ENCODE assay signal across 19 cellular contexts in genomic region chr22:18068991-18069390, GRCh38. TPM values are rescaled to one million over a fixed set of nuclear protein-coding genes. Genes with fewer than 3 reads are reported as not detected.
DNase-seq lines count a peak whose midpoint lies in the region; ATAC-seq and TF ChIP-seq lines count a peak whose summit lies in the region.
"Had no signal": no experiment of that assay in that cellular context is flagged by ENCODE, and none has a peak within 500 bp of the region (broad histone marks: within the 10 kb centered on the region; RNA-seq: fewer than 3 reads in every experiment).

No MANE protein-coding gene starts in this region.

- no peak for TF ChIP-seq CTCF in IMR-90 (conservative IDR thresholded peaks at IDR 0.05; ENCODE audit: low read depth, low read length)
- TF ChIP-seq CTCF in VCaP (conservative IDR thresholded peaks at IDR 0.05) = no peak
- no peak for TF ChIP-seq CTCF in tibial artery (IDR thresholded peaks at IDR 0.05)
- TF ChIP-seq CTCF in CD8-positive, alpha-beta T cell (IDR thresholded peaks at IDR 0.05) = no peak

- H4K20me1 ChIP-seq in IMR-90 (ENCODE audit: insufficient read depth, low read length) = no peaks in the 10 kb centered on the region
- H4K20me1 ChIP-seq: BLaER1 had no signal

- H3K4me2 ChIP-seq in IMR-90 (ENCODE audit: low read depth, low read length) = no peak overlapping the region
- H3K4me2 ChIP-seq: BLaER1 had no signal

- intact Hi-C loops in IMR-90 (cut with micrococcal nuclease) = no loop called here
- intact Hi-C loops in tibial artery (cut with DNase I; ENCODE audit: low total_unique reads) = no loop called here
- intact Hi-C loops in CD8-positive, alpha-beta T cell (cut with DNase I, micrococcal nuclease) = no loop called here

- CTCF ChIA-PET in IMR-90 (lab: Yijun Ruan, JAX) = interaction anchor here (1.7 kb wide), 1 partner anchor 159 kb away, joined by 4 read pairs; no protein-coding TSS in a partner anchor
- CTCF ChIA-PET in CD8-positive, alpha-beta T cell (lab: Charles Lee) = interaction anchor here (1.5 to 5.5 kb wide), 3 partner anchors 11 to 326 kb away, joined by 3 to 25 read pairs (median 3); no protein-coding TSS in a partner anchor

- no peak overlapping the region for H2BK5ac ChIP-seq in IMR-90 (ENCODE audit: low read depth, low read length, poor library complexity, severe bottlenecking)

- H2BK15ac ChIP-seq in IMR-90 (ENCODE audit: low read depth, low read length) = no peak overlapping the region

- H4K8ac ChIP-seq in IMR-90 (ENCODE audit: low read depth in 2 of 2, low read length in 2 of 2) = peak overlapping the region in 1 of 2 experiments; percentile 94; a peak in 3 of 4 replicates

- H3K9me3 ChIP-seq in IMR-90 (ENCODE audit: control insufficient read depth, insufficient read depth, low read length) (no peaks in the 10 kb centered on the region), mucosa of rectum (ENCODE audit: control insufficient read depth in 2 of 2, low read length in 2 of 2) (no peaks in the 10 kb centered on the region), tibial artery (no peaks in the 10 kb centered on the region)
- H3K9me3 ChIP-seq in CD8-positive, alpha-beta T cell (ENCODE audit: low read length) = no peaks in the 10 kb centered on the region
- H3K9me3 ChIP-seq: BLaER1, SJSA1, spleen had no signal

- no peak overlapping the region for H2AFZ ChIP-seq in IMR-90 (replicated peaks; ENCODE audit: low read length, poor library complexity)

- H3K23ac ChIP-seq in IMR-90 (ENCODE audit: low read depth, low read length) = no peak overlapping the region

- DNase-seq in IMR-90 (no peak), tibial artery (no peak), medulla oblongata (ENCODE audit: extremely low spot score) (no peak)
- no peak for DNase-seq in CD8-positive, alpha-beta T cell
- no peak for DNase-seq in stimulated activated naive CD4-positive, alpha-beta T cell (lab: John Stamatoyannopoulos, UW)
- DNase-seq: activated CD4-positive, alpha-beta T cell treated with anti-CD3 and anti-CD28 coated beads, Interleukin-2, amount 50 U/mL, for 4 hours; activated gamma-delta T cell; amygdala; cerebellar nuclear complex; effector memory CD8-positive, alpha-beta T cell; Kasumi-1; NCI-H526 treated with DMSO at 0.1 percent for 48 hours; nephron progenitor cell; spleen had no signal

- H3K36me3 ChIP-seq in IMR-90 (ENCODE audit: control insufficient read depth, insufficient read depth, low read length) (no peaks in the 10 kb centered on the region), mucosa of rectum (ENCODE audit: control insufficient read depth in 2 of 2, insufficient read depth in 2 of 2, low read length in 2 of 2) (no peaks in the 10 kb centered on the region), tibial artery (no peaks in the 10 kb centered on the region)
- no peaks in the 10 kb centered on the region for H3K36me3 ChIP-seq in CD8-positive, alpha-beta T cell (ENCODE audit: insufficient read depth, low read length)
- H3K36me3 ChIP-seq: BLaER1, SJSA1, spleen had no signal

- no peak overlapping the region for H3K14ac ChIP-seq in IMR-90 (replicated peaks; ENCODE audit: low read depth, low read length)

- 0 out of 2 replicates have a peak overlapping the region, but pooled peaks have one; percentile 27 for H2BK120ac ChIP-seq in IMR-90 (ENCODE audit: low read depth, low read length)

- no peak overlapping the region for H2AK9ac ChIP-seq in IMR-90 (replicated peaks; ENCODE audit: low read depth, low read length, poor library complexity)

- H3K4me3 ChIP-seq in IMR-90 (ENCODE audit: insufficient read depth, low read depth, low read length) (no peak overlapping the region), mucosa of rectum (ENCODE audit: low read length in 2 of 2) (no peak overlapping the region), tibial artery (no peak overlapping the region)
- no peak overlapping the region for H3K4me3 ChIP-seq in CD8-positive, alpha-beta T cell (ENCODE audit: low read depth, low read length)
- H3K4me3 ChIP-seq: BLaER1, SJSA1, spleen had no signal

- no peak overlapping the region for H2AK5ac ChIP-seq in IMR-90 (ENCODE audit: low read depth, low read length)

- peaks cover 4% of the 10 kb centered on the region for H3K4me1 ChIP-seq in IMR-90 (ENCODE audit: control insufficient read depth, insufficient read depth, low read length)
- H3K4me1 ChIP-seq in mucosa of rectum (ENCODE audit: control insufficient read depth in 2 of 2, insufficient read depth in 2 of 2, low read length in 2 of 2) = peaks cover 3 to 34% of the 10 kb centered on the region in 2 donors
- peaks cover 0 to 33% (median 24%) of the 10 kb centered on the region in 4 donors for H3K4me1 ChIP-seq in tibial artery
- no peaks in the 10 kb centered on the region for H3K4me1 ChIP-seq in CD8-positive, alpha-beta T cell (ENCODE audit: insufficient read depth, low read length)

- BruUV-seq in IMR-90 (replicated peaks; lab: Mats Ljungman, UMichigan) = no TSS peak

- H3K18ac ChIP-seq in IMR-90 (ENCODE audit: low read depth, low read length) = no peak overlapping the region

- H2BK20ac ChIP-seq in IMR-90 (ENCODE audit: low read depth, low read length) = peak overlapping the region; percentile 60

- peaks cover 6% of the 10 kb centered on the region; the same call in 1 of the 2 replicates for H3K9me1 ChIP-seq in IMR-90 (ENCODE audit: insufficient read depth, low read length)

- H3K4me3 Mint-ChIP-seq in CD8-positive, alpha-beta T cell = no peak overlapping the region
- H3K4me3 Mint-ChIP-seq: effector memory CD8-positive, alpha-beta T cell; nephron progenitor cell; T-helper 1 cell treated with Interleukin-12 subunit alpha and Interleukin-12 subunit beta and Interleukin-4 antibody, amounts not matched to agents 30 μg/mL and 1 μg/mL, for 36 hours had no signal

- H4K5ac ChIP-seq in IMR-90 (ENCODE audit: low read depth, low read length) = no peak overlapping the region

- H3K9me3 Mint-ChIP-seq in CD8-positive, alpha-beta T cell = no peaks in the 10 kb centered on the region
- H3K9me3 Mint-ChIP-seq: effector memory CD8-positive, alpha-beta T cell; nephron progenitor cell; T-helper 1 cell treated with Interleukin-12 subunit alpha and Interleukin-12 subunit beta and Interleukin-4 antibody, amounts not matched to agents 30 μg/mL and 1 μg/mL, for 36 hours had no signal

- no peak overlapping the region; the same call in 1 of the 2 replicates for H3K4ac ChIP-seq in IMR-90 (ENCODE audit: low read depth, low read length)

- in situ Hi-C loops in IMR-90 (cut with MboI; ENCODE audit: low sequenced_read_pairs) = loop anchor here (5.0 to 25.0 kb wide), 3 partner anchors 77 to 507 kb away; partner anchors contain the start of gene SLC25A18

- no peak overlapping the region for H3K27ac ChIP-seq in IMR-90 (ENCODE audit: insufficient read depth, low read length)
- peak overlapping the region; percentile 97 for H3K27ac ChIP-seq in VCaP
- peak overlapping the region; percentile 27 to 43 for H3K27ac ChIP-seq in mucosa of rectum (ENCODE audit: low read depth in 2 of 2, low read length in 2 of 2)
- H3K27ac ChIP-seq in tibial artery = peak overlapping the region; percentile 84 to 91
- no peak overlapping the region for H3K27ac ChIP-seq in CD8-positive, alpha-beta T cell (ENCODE audit: low read depth, low read length)
- H3K27ac ChIP-seq: BLaER1 had no signal

- WGBS in IMR-90 (ENCODE audit: extremely low coverage in 2 of 2, insufficient read length in 1 of 2), 2 experiments = no CpG with 5 or more reads among the region's 3 CpGs

- no peaks in the 10 kb centered on the region for H3K4me1 Mint-ChIP-seq in CD8-positive, alpha-beta T cell (ENCODE audit: low read depth)

- H3K79me1 ChIP-seq in IMR-90 (ENCODE audit: low read depth in 1 of 2, low read length in 2 of 2) = no peaks in the 10 kb centered on the region

- no peaks in the 10 kb centered on the region for H3K36me3 Mint-ChIP-seq in CD8-positive, alpha-beta T cell

- POLR2A ChIA-PET in IMR-90 (lab: Charles Lee; ENCODE audit: unreplicated experiment) = no interaction called here
- POLR2A ChIA-PET in CD8-positive, alpha-beta T cell (lab: Charles Lee) = interaction anchor here (0.6 to 1.4 kb wide), 2 partner anchors 9 to 91 kb away, joined by 3 to 5 read pairs; partner anchors contain the start of gene PEX26

- no peak overlapping the region for H3K56ac ChIP-seq in IMR-90 (ENCODE audit: extremely low read depth, insufficient read depth, low read length)

- no peak overlapping the region for H3K27ac Mint-ChIP-seq in CD8-positive, alpha-beta T cell
- H3K27ac Mint-ChIP-seq: effector memory CD8-positive, alpha-beta T cell; nephron progenitor cell; T-helper 1 cell treated with Interleukin-12 subunit alpha and Interleukin-12 subunit beta and Interleukin-4 antibody, amounts not matched to agents 30 μg/mL and 1 μg/mL, for 36 hours had no signal

- no peak for TF ChIP-seq POLR2A in IMR-90 (IDR thresholded peaks at IDR 0.05; ENCODE audit: low read depth, low read length)

- TF ChIP-seq RAD21 in IMR-90 (IDR thresholded peaks at IDR 0.05; ENCODE audit: low read length) = no peak

- H3K27me3 ChIP-seq in IMR-90 (ENCODE audit: control insufficient read depth, insufficient read depth, low read length) (no peaks in the 10 kb centered on the region), mucosa of rectum (ENCODE audit: control insufficient read depth in 2 of 2, insufficient read depth in 2 of 2, low read length in 2 of 2) (no peaks in the 10 kb centered on the region), tibial artery (no peaks in the 10 kb centered on the region)
- no peaks in the 10 kb centered on the region for H3K27me3 ChIP-seq in CD8-positive, alpha-beta T cell (ENCODE audit: insufficient read depth, low read length)
- H3K27me3 ChIP-seq: BLaER1, SJSA1 had no signal

- H4K91ac ChIP-seq in IMR-90 (ENCODE audit: insufficient read depth, low read depth, low read length) = peak overlapping the region; percentile 18; the same call in 1 of the 2 replicates

- dilution Hi-C loops in IMR-90 (cut with HindIII; ENCODE audit: low sequenced_read_pairs, unreplicated experiment) = no loop called here

- no peak for ATAC-seq in IMR-90 (ENCODE audit: low read depth)
- no peak for ATAC-seq in CD8-positive, alpha-beta T cell
- ATAC-seq: effector memory CD8-positive, alpha-beta T cell had no signal

- H3K27me3 Mint-ChIP-seq in CD8-positive, alpha-beta T cell (ENCODE audit: low read depth) = peaks cover 33% of the 10 kb centered on the region

- no peak overlapping the region for H3K9ac ChIP-seq in IMR-90 (ENCODE audit: low read depth, low read length)
- H3K9ac ChIP-seq in mucosa of rectum (ENCODE audit: low read depth in 1 of 2, low read length in 2 of 2) = no peak overlapping the region
- H3K9ac ChIP-seq: BLaER1 had no signal

RNA-seq across cellular contexts. Expression of gene PEX26, which starts 8.8 kb away (rescaled TPM):
- total RNA-seq in IMR-90 (2012; rRNA removed) = 10.6 and 12.2 TPM in 2 replicates
- 17.8 and 18.5 TPM in 2 replicates for polyA plus RNA-seq in IMR-90 (2012; rRNA removed)
- polyA plus RNA-seq in IMR-90 (2012; cell fraction: cytosol; rRNA removed) = 12.2 and 14.4 TPM in 2 replicates
- 12.7 and 13.0 TPM in 2 replicates for polyA plus RNA-seq in IMR-90 (2012; cell fraction: nucleus; rRNA removed; ENCODE audit: low replicate concordance)
- total RNA-seq in CD8-positive, alpha-beta T cell = 10 to 100 TPM; 22.5 to 23.0 TPM

RNA-seq across cellular contexts. Expression of gene TUBA8, which starts 41.6 kb away (rescaled TPM):
- 1.4 and 1.9 TPM in 2 replicates for total RNA-seq in IMR-90 (2012; rRNA removed)
- polyA plus RNA-seq in IMR-90 (2012; rRNA removed) = 2.2 and 2.8 TPM in 2 replicates
- polyA plus RNA-seq in IMR-90 (2012; cell fraction: cytosol; rRNA removed) = 1.3 and 2.5 TPM in 2 replicates
- polyA plus RNA-seq in IMR-90 (2012; cell fraction: nucleus; rRNA removed; ENCODE audit: low replicate concordance) = 4.1 and 6.9 TPM in 2 replicates
- 1 to 10 TPM; 1.3 to 1.4 TPM for total RNA-seq in CD8-positive, alpha-beta T cell

RNA-seq across cellular contexts. Expression of gene MICAL3, which starts 44.6 kb away (rescaled TPM):
- total RNA-seq in IMR-90 (2012; rRNA removed) = 16.1 and 17.6 TPM in 2 replicates
- 26.8 and 30.0 TPM in 2 replicates for polyA plus RNA-seq in IMR-90 (2012; rRNA removed)
- polyA plus RNA-seq in IMR-90 (2012; cell fraction: cytosol; rRNA removed) = 10.9 and 13.3 TPM in 2 replicates
- polyA plus RNA-seq in IMR-90 (2012; cell fraction: nucleus; rRNA removed; ENCODE audit: low replicate concordance) = 92.0 and 112 TPM in 2 replicates
- total RNA-seq in CD8-positive, alpha-beta T cell = 10 to 100 TPM in 1 of 2 experiments, 1 to 10 TPM in 1; 7.0 to 11.7 TPM

Comparison
In these comparisons a context has a peak if more than half of its experiments do, and no peak if none do; other contexts are left out.
1. H3K27ac ChIP-seq: peak in VCaP (single experiment), mucosa of rectum (2 of 2) and tibial artery (2 of 2); none in IMR-90 (single experiment) and CD8-positive, alpha-beta T cell (single experiment).